ENCODE assay signal across 22 cellular contexts in the genomic region with DNA sequence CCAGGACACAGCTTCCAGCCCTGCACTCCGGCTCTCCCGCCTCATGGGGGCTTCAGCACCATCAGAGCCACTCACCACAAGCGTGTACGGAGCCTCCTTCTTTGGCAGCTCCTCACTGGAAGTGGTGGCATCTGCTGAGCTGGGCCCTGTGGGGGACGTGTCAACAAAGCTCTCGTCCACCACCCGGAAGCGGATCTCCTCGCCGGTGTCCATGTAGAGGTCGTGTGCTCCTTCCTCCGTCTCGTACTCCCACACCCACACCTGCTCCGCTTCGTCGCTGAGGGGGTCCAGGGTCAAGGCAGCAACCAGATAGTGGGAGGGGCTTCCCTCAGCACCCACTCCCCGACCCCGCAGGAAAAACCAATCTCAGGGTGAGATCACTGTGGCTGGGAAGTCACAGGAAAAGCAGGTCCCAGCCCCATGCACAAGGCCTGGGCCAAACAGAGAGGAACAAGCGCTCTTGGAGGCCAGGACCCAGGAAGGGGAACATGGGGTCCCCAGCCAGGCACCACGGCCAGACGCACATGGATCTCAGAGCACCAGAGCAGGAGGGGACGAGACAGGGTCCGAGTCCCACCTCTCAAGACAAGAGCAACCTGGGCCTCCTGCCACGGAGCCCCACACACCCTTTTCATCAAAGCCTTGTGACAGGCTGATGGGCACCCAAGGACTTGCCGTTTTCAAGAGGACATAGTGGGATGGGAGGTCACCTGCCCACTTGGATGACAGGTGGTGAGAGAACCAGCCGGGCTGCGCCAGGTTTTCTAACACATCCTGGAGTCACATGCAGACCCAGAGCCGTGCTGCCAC. TPM values are rescaled to one million over a fixed set of nuclear protein-coding genes. Genes with fewer than 3 reads are reported as not detected.
A peak's percentile ranks its signal among the peaks of the same experiment; 100 is the strongest.
DNase-seq lines count a peak whose midpoint lies in the region; ATAC-seq, FAIRE-seq and TF ChIP-seq lines count a peak whose summit lies in the region.
"Had no signal": no experiment of that assay in that cellular context is flagged by ENCODE, and none has a peak within 500 bp of the region (broad histone marks: within the 10 kb centered on the region; RNA-seq: fewer than 3 reads in every experiment).

No MANE protein-coding gene starts in this region.

- no peak overlapping the region for H3K9ac ChIP-seq in GM12878 (ENCODE audit: control insufficient read depth, insufficient read depth, low read length)

- RAD21 ChIA-PET in GM12878 (lab: Charles Lee; ENCODE audit: unreplicated experiment), result no interaction called here

- no peaks in the 10 kb centered on the region for H3K79me2 ChIP-seq in GM12878 (ENCODE audit: control insufficient read depth, insufficient read depth, low read length)

- no peak overlapping the region for H2AFZ ChIP-seq in GM12878 (ENCODE audit: control insufficient read depth, low read depth, low read length)

- 91% methylated on average over 26 of the region's 28 CpGs for WGBS in GM12878 (ENCODE audit: insufficient coverage, insufficient replicate concordance, low lambda C conversion rate, missing lambda C conversion rate)
- WGBS in heart left ventricle, 4 donors, result 60 to 69% (median 67%) methylated on average over 16 to 28 of the region's 28 CpGs
- 80% methylated on average over 27 of the region's 28 CpGs for WGBS in prostate gland
- 85 to 92% methylated on average over 25 to 27 of the region's 28 CpGs for WGBS in lower leg skin, 2 donors

- POLR2A ChIA-PET in GM12878 (lab: Charles Lee), result interaction anchor here (1.4 kb wide), 1 partner anchor 17 kb away, joined by 3 read pairs; no protein-coding TSS in a partner anchor

- intact Hi-C loops in GM12878 (cut with micrococcal nuclease; ENCODE audit: unreplicated experiment), result no loop called here
- intact Hi-C loops in heart left ventricle (cut with DNase I), result loop anchor here in 3 of 10 donors (5.0 to 10.0 kb wide), 2 partner anchors 129 to 606 kb away; no protein-coding TSS in a partner anchor
- intact Hi-C loops in gastrocnemius medialis (cut with DNase I; ENCODE audit: low total_unique reads), result no loop called here
- intact Hi-C loops in prostate gland (cut with DNase I), result no loop called here
- intact Hi-C loops in lower leg skin (cut with DNase I; ENCODE audit: low total_unique reads), result no loop called here

- TF ChIP-seq EP300 in GM12878 (IDR thresholded peaks at IDR 0.05; ENCODE audit: borderline replicate concordance in 1 of 2, control insufficient read depth in 1 of 2, low read depth in 2 of 2, low read length in 2 of 2), result no peak

- SMC1A ChIA-PET in GM12878 (lab: Charles Lee; ENCODE audit: uncharacterized antibody, unreplicated experiment), result interaction anchor here (0.7 kb wide), 2 partner anchors 17 to 129 kb away, joined by 3 read pairs; no protein-coding TSS in a partner anchor

- DNase-seq in G401 (ENCODE audit: low spot score) (peak; percentile 48), GM12878 (ENCODE audit: low read depth, low spot score) (no peak), heart left ventricle (no peak), gastrocnemius medialis (peak in 1 of 2 donors; percentile 66), prostate gland (ENCODE audit: low spot score) (no peak), hippocampal formation (lab: John Stamatoyannopoulos, UW) (no peak), lower leg skin (ENCODE audit: low spot score in 2 of 2) (no peak), LoVo (ENCODE audit: low spot score) (no peak)
- DNase-seq: activated CD4-positive, alpha-beta memory T cell treated with anti-CD3 and anti-CD28 coated beads for 36 hours; activated T-cell treated with anti-CD3 and anti-CD28 coated beads, Interleukin-2, amount 50 U/mL, for 1 hour; brain microvascular endothelial cell; effector CD8-positive, alpha-beta T cell; H7; IMR-90; MV-4-11; NCI-H1930; NCI-H510A; stimulated activated CD4-positive, alpha-beta T cell treated with anti-CD3 and anti-CD28 coated beads, Interleukin-15, amount 100 ng/mL, for 24 hours had no signal

- FAIRE-seq in GM12878 (lab: Jason Lieb, UNC), result no peak
- FAIRE-seq: islet of Langerhans had no signal

- no peaks in the 10 kb centered on the region for H3K4me1 ChIP-seq in GM12878 (ENCODE audit: control insufficient read depth, insufficient read depth, low read length)
- H3K4me1 ChIP-seq in heart left ventricle, result peaks cover 0 to 43% (median 19%) of the 10 kb centered on the region in 12 donors
- peaks cover 7 to 17% of the 10 kb centered on the region in 2 donors for H3K4me1 ChIP-seq in gastrocnemius medialis
- no peaks in the 10 kb centered on the region for H3K4me1 ChIP-seq in prostate gland (replicated peaks)

- H3K27ac ChIP-seq in GM12878 (ENCODE audit: control insufficient read depth, insufficient read depth) (no peak overlapping the region), heart left ventricle (peak overlapping the region in 11 of 12 donors; percentile 9 to 81 (median 55)), gastrocnemius medialis (peak overlapping the region; percentile 55 to 71 (median 68)), prostate gland (no peak overlapping the region)
- H3K27ac ChIP-seq: brain microvascular endothelial cell, VCaP had no signal

- ATAC-seq in GM12878, result no peak
- ATAC-seq in heart left ventricle, result peak in 1 of 4 donors; percentile 6
- peak; percentile 5 to 15 for ATAC-seq in gastrocnemius medialis
- ATAC-seq: natural killer cell treated with Interleukin-12 subunit alpha and Interleukin-12 subunit beta and Interleukin-15 and Interleukin-18, amount 100 ng/mL, for 72 hours; stimulated activated memory B cell treated with anti-CD40 and anti-IgM and Interleukin-4, amounts not matched to agents 10 μg/mL and 1 μg/mL and 100 μg/mL, for 72 hours had no signal

- BruUV-seq in GM12878 (replicated peaks; lab: Mats Ljungman, UMichigan), result no TSS peak

- TF ChIP-seq CTCF in GM12878 (IDR thresholded peaks at IDR 0.05 in 2 of 3, conservative IDR thresholded peaks at IDR 0.05 in 1 of 3; ENCODE audit: control insufficient read depth in 2 of 3, extremely low read depth in 1 of 3, insufficient read depth in 1 of 3, low read depth in 3 of 3, low read length in 3 of 3) (no peak), heart left ventricle (IDR thresholded peaks at IDR 0.05) (no peak), gastrocnemius medialis (IDR thresholded peaks at IDR 0.05 in 4 of 5, conservative IDR thresholded peaks at IDR 0.05 in 1 of 5) (no peak), prostate gland (IDR thresholded peaks at IDR 0.05) (no peak), lower leg skin (IDR thresholded peaks at IDR 0.05) (no peak)

- H3K36me3 ChIP-seq in GM12878 (ENCODE audit: control insufficient read depth in 2 of 2, insufficient read depth in 2 of 2, low read length in 1 of 2) (peaks cover 38 to 52% of the 10 kb centered on the region in 2 experiments), heart left ventricle (peaks cover 0 to 86% (median 57%) of the 10 kb centered on the region in 9 donors), gastrocnemius medialis (peaks cover 0 to 55% of the 10 kb centered on the region in 2 donors), prostate gland (peaks cover 0 to 11% of the 10 kb centered on the region in 2 donors)

- H3K4me3 ChIP-seq in GM12878 (no peak overlapping the region), heart left ventricle (no peak overlapping the region), gastrocnemius medialis (no peak overlapping the region), prostate gland (no peak overlapping the region), lower leg skin (ENCODE audit: low read depth, poor library complexity, severe bottlenecking) (no peak overlapping the region)

- H3K27me3 ChIP-seq in GM12878 (replicated peaks in 1 of 2; ENCODE audit: control insufficient read depth in 2 of 2, insufficient read depth in 2 of 2, low read length in 1 of 2) (no peaks in the 10 kb centered on the region), heart left ventricle (no peaks in the 10 kb centered on the region), gastrocnemius medialis (no peaks in the 10 kb centered on the region), prostate gland (replicated peaks; ENCODE audit: insufficient read depth) (no peaks in the 10 kb centered on the region)
- H3K27me3 ChIP-seq: brain microvascular endothelial cell had no signal

- H4K20me1 ChIP-seq in GM12878 (ENCODE audit: control insufficient read depth, insufficient read depth), result no peaks in the 10 kb centered on the region; the same call in 1 of the 2 replicates

- CTCF ChIA-PET in GM12878 (lab: Yijun Ruan, JAX), result interaction anchor here (0.9 kb wide), 2 partner anchors 10 to 127 kb away, joined by 3 read pairs; no protein-coding TSS in a partner anchor

- H3K9me3 ChIP-seq in GM12878 (replicated peaks; ENCODE audit: control insufficient read depth, insufficient read depth, low read length) (no peaks in the 10 kb centered on the region), heart left ventricle (no peaks in the 10 kb centered on the region), gastrocnemius medialis (no peaks in the 10 kb centered on the region), prostate gland (no peaks in the 10 kb centered on the region)

- H3K4me2 ChIP-seq in GM12878 (ENCODE audit: control insufficient read depth, insufficient read depth), result no peak overlapping the region

- no peak for TF ChIP-seq RAD21 in GM12878 (IDR thresholded peaks at IDR 0.05; ENCODE audit: insufficient read depth, low read depth, low read length)

- TF ChIP-seq POLR2A in GM12878 (IDR thresholded peaks at IDR 0.05; ENCODE audit: low read depth, low read length) (peak; percentile 25), heart left ventricle (IDR thresholded peaks at IDR 0.05) (no peak), gastrocnemius medialis (IDR thresholded peaks at IDR 0.05) (no peak), prostate gland (IDR thresholded peaks at IDR 0.05) (no peak), lower leg skin (IDR thresholded peaks at IDR 0.05) (no peak)

- in situ Hi-C loops in G401 (cut with HindIII; ENCODE audit: low sequenced_read_pairs), result no loop called here
- in situ Hi-C loops in GM12878 (cut with MboI), result no loop called here
- in situ Hi-C loops in gastrocnemius medialis (cut with MboI; ENCODE audit: low sequenced_read_pairs in 4 of 4), result loop anchor here in 1 of 4 donors (25.0 kb wide), 1 partner anchor 244 kb away; the partner anchor contains the start of gene RANGAP1

RNA-seq across cellular contexts. Expression of gene POLR3H, which starts 13.5 kb away (rescaled TPM):
- total RNA-seq in G401 (2014; rRNA removed; shearing (Covaris generic)), result 33.8 and 35.3 TPM in 2 replicates
- total RNA-seq in GM12878 (2013; cell fraction: nucleolus; rRNA removed), result 25.4 and 28.9 TPM in 2 replicates
- total RNA-seq in GM12878 (2014; rRNA removed) (10.0 and 12.2 TPM in 2 replicates), GM12878 (2014; rRNA removed; fragmentation: Illumina TruSeq; extraction: Trizol) (14.4 and 17.4 TPM in 2 replicates), GM12878 (2021) (36.6 and 40.9 TPM in 2 replicates), heart left ventricle (10 to 100 TPM; 12.2 to 27.4 (median 18.3) TPM), gastrocnemius medialis (10 to 100 TPM in 1 of 4 donors, 1 to 10 TPM in 3; 5.7 to 11.0 (median 6.9) TPM), prostate gland (10 to 100 TPM; 27.8 to 29.1 TPM), lower leg skin (10 to 100 TPM in 3 of 4 donors, 1 to 10 TPM in 1; 8.7 to 19.7 (median 16.4) TPM)
- polyA plus RNA-seq in GM12878 (2011; ENCODE audit: low read depth), result 5.4 TPM
- polyA plus RNA-seq in GM12878 (2011; rRNA removed) (15.7 and 29.8 TPM in 2 replicates), GM12878 (2014; fragmentation: Illumina TruSeq; extraction: Trizol) (12.3 and 26.2 TPM in 2 replicates), GM12878 (2014; fragmentation: Nextera tagmentation; extraction: Ambion mirVana) (1 to 10 TPM; 3.5 to 5.8 TPM), GM12878 (2014; rRNA removed) (23.1 and 26.0 TPM in 2 replicates), GM12878 (2016; fragmentation: Nextera tagmentation; extraction: Ambion mirVana) (10 to 100 TPM; 58.7 to 62.7 TPM), heart left ventricle (10 to 100 TPM; 20.2 to 31.2 TPM)
- 41.0 and 42.2 TPM in 2 replicates for polyA plus RNA-seq in GM12878 (2011; cell fraction: cytosol; rRNA removed)
- polyA plus RNA-seq in GM12878 (2011; cell fraction: nucleus; rRNA removed), result 23.0 and 31.0 TPM in 2 replicates
- 14.0 and 14.6 TPM in 2 replicates for polyA plus RNA-seq in GM12878 (2012)
- polyA minus RNA-seq in GM12878 (2011; rRNA and poly(A)+ RNA removed), result 23.0 and 37.8 TPM in 2 replicates
- 6.1 and 9.0 TPM in 2 replicates for polyA minus RNA-seq in GM12878 (2011; cell fraction: cytosol; rRNA and poly(A)+ RNA removed)
- 12.0 and 23.2 TPM in 2 replicates for polyA minus RNA-seq in GM12878 (2011; cell fraction: nucleus; rRNA and poly(A)+ RNA removed)

RNA-seq across cellular contexts. Expression of gene CSDC2, which starts 30.0 kb away (rescaled TPM):
- 10.6 and 11.2 TPM in 2 replicates for total RNA-seq in G401 (2014; rRNA removed; shearing (Covaris generic))
- total RNA-seq in GM12878 (2013; cell fraction: nucleolus; rRNA removed), result not detected in 2 replicates
- not detected in 2 replicates for total RNA-seq in GM12878 (2014; rRNA removed)
- not detected in 2 replicates for total RNA-seq in GM12878 (2014; rRNA removed; fragmentation: Illumina TruSeq; extraction: Trizol)
- total RNA-seq in GM12878 (2021), result 0.08 and 0.13 TPM in 2 replicates
- not detected for polyA plus RNA-seq in GM12878 (2011; ENCODE audit: low read depth)
- polyA plus RNA-seq in GM12878 (2011; rRNA removed), result not detected in 2 replicates
- polyA plus RNA-seq in GM12878 (2011; cell fraction: cytosol; rRNA removed), result not detected in 2 replicates
- not detected in 2 replicates for polyA plus RNA-seq in GM12878 (2011; cell fraction: nucleus; rRNA removed)
- polyA plus RNA-seq in GM12878 (2012), result not detected in 2 replicates
- polyA plus RNA-seq in GM12878 (2014; fragmentation: Illumina TruSeq; extraction: Trizol), result not detected in 2 replicates
- polyA plus RNA-seq in GM12878 (2014; fragmentation: Nextera tagmentation; extraction: Ambion mirVana), result not detected
- polyA plus RNA-seq in GM12878 (2014; rRNA removed), result not detected in 2 replicates
- polyA plus RNA-seq in GM12878 (2016; fragmentation: Nextera tagmentation; extraction: Ambion mirVana), result not detected
- polyA minus RNA-seq in GM12878 (2011; rRNA and poly(A)+ RNA removed), result not detected in 2 replicates
- not detected in 2 replicates for polyA minus RNA-seq in GM12878 (2011; cell fraction: cytosol; rRNA and poly(A)+ RNA removed)
- not detected in 2 replicates for polyA minus RNA-seq in GM12878 (2011; cell fraction: nucleus; rRNA and poly(A)+ RNA removed)
- 100 to 1,000 TPM in 8 of 9 donors, 10 to 100 TPM in 1; 94.1 to 564 (median 266) TPM for total RNA-seq in heart left ventricle
- polyA plus RNA-seq in heart left ventricle, result 100 to 1,000 TPM; 300 to 463 TPM
- total RNA-seq in gastrocnemius medialis, result 1 to 10 TPM in 1 of 4 donors, under 1 TPM in 3; 0.41 to 3.9 (median 0.89) TPM
- total RNA-seq in prostate gland, result 10 to 100 TPM in 1 of 2 donors, 1 to 10 TPM in 1; 7.2 to 93.6 TPM
- 1 to 10 TPM in 2 of 4 donors, under 1 TPM in 2; 0.63 to 3.0 (median 1.0) TPM for total RNA-seq in lower leg skin
- total RNA-seq: activated CD4-positive, alpha-beta memory T cell treated with anti-CD3 and anti-CD28 coated beads for 36 hours; natural killer cell treated with Interleukin-12 subunit alpha and Interleukin-12 subunit beta and Interleukin-15 and Interleukin-18, amount 100 ng/mL, for 72 hours had no signal

RNA-seq across cellular contexts. Expression of gene PMM1, which starts 58.8 kb away (rescaled TPM):
- 21.8 and 46.8 TPM in 2 replicates for total RNA-seq in G401 (2014; rRNA removed; shearing (Covaris generic))
- 9.0 and 9.7 TPM in 2 replicates for total RNA-seq in GM12878 (2013; cell fraction: nucleolus; rRNA removed)
- total RNA-seq in GM12878 (2014; rRNA removed), result 10.2 and 11.1 TPM in 2 replicates
- total RNA-seq in GM12878 (2014; rRNA removed; fragmentation: Illumina TruSeq; extraction: Trizol), result 8.1 and 8.2 TPM in 2 replicates
- 17.7 and 18.3 TPM in 2 replicates for total RNA-seq in GM12878 (2021)
- 16.7 TPM for polyA plus RNA-seq in GM12878 (2011; ENCODE audit: low read depth)
- 26.4 and 32.2 TPM in 2 replicates for polyA plus RNA-seq in GM12878 (2011; rRNA removed)
- 51.7 and 57.1 TPM in 2 replicates for polyA plus RNA-seq in GM12878 (2011; cell fraction: cytosol; rRNA removed)
- polyA plus RNA-seq in GM12878 (2011; cell fraction: nucleus; rRNA removed), result 47.0 and 51.2 TPM in 2 replicates
- 28.2 and 29.7 TPM in 2 replicates for polyA plus RNA-seq in GM12878 (2012)
- polyA plus RNA-seq in GM12878 (2014; fragmentation: Illumina TruSeq; extraction: Trizol), result 6.2 and 12.2 TPM in 2 replicates
- polyA plus RNA-seq in GM12878 (2014; fragmentation: Nextera tagmentation; extraction: Ambion mirVana), result 10 to 100 TPM; 10.5 to 16.1 TPM
- polyA plus RNA-seq in GM12878 (2014; rRNA removed), result 22.3 and 22.6 TPM in 2 replicates
- 10 to 100 TPM; 20.5 to 22.7 TPM for polyA plus RNA-seq in GM12878 (2016; fragmentation: Nextera tagmentation; extraction: Ambion mirVana)
- polyA minus RNA-seq in GM12878 (2011; rRNA and poly(A)+ RNA removed), result 12.6 and 26.4 TPM in 2 replicates
- polyA minus RNA-seq in GM12878 (2011; cell fraction: cytosol; rRNA and poly(A)+ RNA removed), result 7.5 and 16.2 TPM in 2 replicates
- 10.6 and 15.4 TPM in 2 replicates for polyA minus RNA-seq in GM12878 (2011; cell fraction: nucleus; rRNA and poly(A)+ RNA removed)
- total RNA-seq in heart left ventricle, result 10 to 100 TPM; 10.8 to 26.4 (median 22.9) TPM
- 10 to 100 TPM; 17.3 to 34.8 TPM for polyA plus RNA-seq in heart left ventricle
- 10 to 100 TPM; 11.6 to 23.3 (median 16.5) TPM for total RNA-seq in gastrocnemius medialis
- 10 to 100 TPM; 49.0 to 58.6 TPM for total RNA-seq in prostate gland
- 10 to 100 TPM; 44.0 to 60.4 (median 50.1) TPM for total RNA-seq in lower leg skin

Comparison
In these comparisons a context has a peak if more than half of its experiments do, and no peak if none do; other contexts are left out.
1. H3K27ac ChIP-seq: peak in heart left ventricle (11 of 12) and gastrocnemius medialis (4 of 4); none in GM12878 (single experiment) and prostate gland (0 of 2).